ENCODE assay signal across 8 cellular contexts in genomic region chr19:19033176-19033425, GRCh38. TPM values are rescaled to one million over a fixed set of nuclear protein-coding genes. Genes with fewer than 3 reads are reported as not detected.
DNase-seq lines count a peak whose midpoint lies in the region; ATAC-seq and TF ChIP-seq lines count a peak whose summit lies in the region.

No MANE protein-coding gene starts in this region.

- no peak for TF ChIP-seq CTCF in cardiac muscle cell (IDR thresholded peaks at IDR 0.05; ENCODE audit: low read depth, low read length)
- no peak for TF ChIP-seq CTCF in lower leg skin (IDR thresholded peaks at IDR 0.05)
- no peak for TF ChIP-seq CTCF in uterus (IDR thresholded peaks at IDR 0.05)

- peaks cover 40% of the 10 kb centered on the region for H3K36me3 Mint-ChIP-seq in activated naive CD8-positive, alpha-beta T cell treated with anti-CD3 and anti-CD28 coated beads for 36 hours

- peak overlapping the region; percentile 96 for H3K27ac ChIP-seq in cardiac muscle cell
- peak overlapping the region; percentile 89 to 99 for H3K27ac ChIP-seq in uterus

- H3K4me3 Mint-ChIP-seq in activated naive CD8-positive, alpha-beta T cell treated with anti-CD3 and anti-CD28 coated beads for 36 hours: peak overlapping the region; percentile 88

- peaks cover 35% of the 10 kb centered on the region for H3K4me1 Mint-ChIP-seq in activated naive CD8-positive, alpha-beta T cell treated with anti-CD3 and anti-CD28 coated beads for 36 hours

- no peak for DNase-seq in cardiac muscle cell (ENCODE audit: low read depth in 1 of 2, low spot score in 1 of 2)
- DNase-seq in Right ventricle myocardium inferior (ENCODE audit: missing footprints): no peak
- DNase-seq in activated naive CD8-positive, alpha-beta T cell treated with anti-CD3 and anti-CD28 coated beads for 36 hours: no peak
- no peak for DNase-seq in lower leg skin (ENCODE audit: low spot score in 2 of 2)
- no peak for DNase-seq in uterus
- no peak for DNase-seq in NCI-H1417 treated with DMSO at 0.1 percent for 48 hours (lab: John Stamatoyannopoulos, UW)
- no peak for DNase-seq in activated CD4-positive, CD25-positive, alpha-beta regulatory T cell (lab: John Stamatoyannopoulos, UW)

- H3K4me3 ChIP-seq in cardiac muscle cell (peak overlapping the region; percentile 69), lower leg skin (ENCODE audit: low read depth, poor library complexity, severe bottlenecking) (peak overlapping the region; percentile 52), uterus (peak overlapping the region; percentile 64 to 82)

- peaks cover 3% of the 10 kb centered on the region for H3K4me1 ChIP-seq in cardiac muscle cell (ENCODE audit: low read depth)
- H3K4me1 ChIP-seq in uterus: peaks cover 0 to 7% of the 10 kb centered on the region in 2 donors

- H3K27me3 ChIP-seq in cardiac muscle cell: no peaks in the 10 kb centered on the region
- no peaks in the 10 kb centered on the region for H3K27me3 ChIP-seq in uterus

- 0% methylated on average over 2 to 13 of the region's 32 CpGs for WGBS in lower leg skin, 2 donors

- ATAC-seq in Right ventricle myocardium inferior: no peak
- no peak for ATAC-seq in GM19328 (IDR thresholded peaks at IDR 0.05; ENCODE audit: unreplicated experiment)

- H3K27me3 Mint-ChIP-seq in activated naive CD8-positive, alpha-beta T cell treated with anti-CD3 and anti-CD28 coated beads for 36 hours: no peaks in the 10 kb centered on the region

- no peaks in the 10 kb centered on the region for H3K9me3 Mint-ChIP-seq in activated naive CD8-positive, alpha-beta T cell treated with anti-CD3 and anti-CD28 coated beads for 36 hours

- H3K9me3 ChIP-seq in cardiac muscle cell (ENCODE audit: low read depth) (no peaks in the 10 kb centered on the region), uterus (no peaks in the 10 kb centered on the region)

- intact Hi-C loops in Right ventricle myocardium inferior (cut with DNase I) (no loop called here), lower leg skin (cut with DNase I; ENCODE audit: low total_unique reads) (no loop called here), uterus (cut with DNase I; ENCODE audit: low total_unique reads) (no loop called here)

- H3K36me3 ChIP-seq in cardiac muscle cell (peaks cover 17% of the 10 kb centered on the region), uterus (no peaks in the 10 kb centered on the region)

- no peak for TF ChIP-seq POLR2A in lower leg skin (IDR thresholded peaks at IDR 0.05)
- no peak for TF ChIP-seq POLR2A in uterus (IDR thresholded peaks at IDR 0.05)

- H3K27ac Mint-ChIP-seq in activated naive CD8-positive, alpha-beta T cell treated with anti-CD3 and anti-CD28 coated beads for 36 hours: peak overlapping the region; percentile 90

RNA-seq across cellular contexts. Expression of gene SUGP2, which starts 0.2 kb away (rescaled TPM):
- total RNA-seq in cardiac muscle cell (90.1 and 126 TPM in 2 replicates), Right ventricle myocardium inferior (68.5 TPM), lower leg skin (10 to 100 TPM; 16.2 to 29.8 (median 20.8) TPM), uterus (10 to 100 TPM; 22.5 to 95.8 (median 53.7) TPM)
- 120 and 145 TPM in 2 replicates for polyA plus RNA-seq in cardiac muscle cell
- 10 to 100 TPM; 74.2 to 81.8 TPM for total RNA-seq in activated naive CD8-positive, alpha-beta T cell treated with anti-CD3 and anti-CD28 coated beads for 36 hours

RNA-seq across cellular contexts. Expression of gene ARMC6, which starts 0.3 kb away (rescaled TPM):
- total RNA-seq in cardiac muscle cell (34.6 and 42.2 TPM in 2 replicates), Right ventricle myocardium inferior (13.6 TPM), lower leg skin (10 to 100 TPM; 11.3 to 41.0 (median 21.9) TPM), uterus (10 to 100 TPM; 12.0 to 32.3 (median 15.6) TPM)
- 22.7 and 31.0 TPM in 2 replicates for polyA plus RNA-seq in cardiac muscle cell
- total RNA-seq in activated naive CD8-positive, alpha-beta T cell treated with anti-CD3 and anti-CD28 coated beads for 36 hours: 10 to 100 TPM; 51.3 to 54.0 TPM

RNA-seq across cellular contexts. Expression of gene SLC25A42, which starts 30.7 kb away (rescaled TPM):
- total RNA-seq in cardiac muscle cell (22.4 and 30.4 TPM in 2 replicates), Right ventricle myocardium inferior (30.9 TPM), lower leg skin (10 to 100 TPM in 1 of 4 donors, 1 to 10 TPM in 3; 4.6 to 13.9 (median 7.4) TPM), uterus (10 to 100 TPM in 1 of 4 donors, 1 to 10 TPM in 3; 2.9 to 25.7 (median 5.9) TPM)
- polyA plus RNA-seq in cardiac muscle cell: 28.7 and 31.3 TPM in 2 replicates
- 10 to 100 TPM in 1 of 2 experiments, 1 to 10 TPM in 1; 8.0 to 10.3 TPM for total RNA-seq in activated naive CD8-positive, alpha-beta T cell treated with anti-CD3 and anti-CD28 coated beads for 36 hours
